ENCODE assay signal across 8 cellular contexts in genomic region chr5:133111299-133111698, GRCh38. TPM values are rescaled to one million over a fixed set of nuclear protein-coding genes. Genes with fewer than 3 reads are reported as not detected.
A peak's percentile ranks its signal among the peaks of the same experiment; 100 is the strongest.
DNase-seq lines count a peak whose midpoint lies in the region; ATAC-seq, FAIRE-seq and TF ChIP-seq lines count a peak whose summit lies in the region.

No MANE protein-coding gene starts in this region.

- no peaks in the 10 kb centered on the region for H3K27me3 ChIP-seq in colonic mucosa
- peaks cover 3 to 31% of the 10 kb centered on the region in 2 experiments; a peak in 4 of 5 replicates for H3K27me3 ChIP-seq in HepG2 (ENCODE audit: control insufficient read depth in 1 of 2, insufficient read depth in 2 of 2, low read length in 2 of 2)

- H3K9me3 ChIP-seq in colonic mucosa (no peaks in the 10 kb centered on the region), HepG2 (ENCODE audit: low read length) (no peaks in the 10 kb centered on the region)

- peak; percentile 90 for TF ChIP-seq RAD21 in HepG2 (CRISPR knock-in tag; IDR thresholded peaks at IDR 0.05)

- no peak overlapping the region for H3K4me3 Mint-ChIP-seq in activated CD4-positive, alpha-beta T cell treated with anti-CD3 and anti-CD28 coated beads, Interleukin-2, amount 10 ng/mL, durations not matched to agents 24 days and 14 days

- CTCF ChIA-PET in HepG2 (lab: Yijun Ruan, JAX; ENCODE audit: low intra/inter-chr PET ratio, low total read pairs): interaction anchor here (1.2 to 2.1 kb wide), 5 partner anchors 136 to 236 kb away, joined by 3 to 28 read pairs (median 8); no protein-coding TSS in a partner anchor

- no peaks in the 10 kb centered on the region for H4K20me1 ChIP-seq in HepG2 (ENCODE audit: insufficient read depth, low read length)

- H3K27ac ChIP-seq in colonic mucosa (no peak overlapping the region), HepG2 (ENCODE audit: extremely low read length, insufficient read depth, low read length) (no peak overlapping the region)

- no TSS peak for BruUV-seq in HepG2 (replicated peaks; lab: Mats Ljungman, UMichigan)

- POLR2A ChIA-PET in HepG2 (lab: Yijun Ruan, JAX): no interaction called here

- H3K36me3 Mint-ChIP-seq in activated CD4-positive, alpha-beta T cell treated with anti-CD3 and anti-CD28 coated beads, Interleukin-2, amount 10 ng/mL, durations not matched to agents 24 days and 14 days (ENCODE audit: low read depth): peaks cover 7% of the 10 kb centered on the region

- no peaks in the 10 kb centered on the region for H3K4me1 ChIP-seq in colonic mucosa
- peaks cover 31% of the 10 kb centered on the region for H3K4me1 ChIP-seq in HepG2 (ENCODE audit: insufficient read depth, low read length)

- H3K9ac ChIP-seq in colonic mucosa (ENCODE audit: low read depth in 2 of 2, low read length in 2 of 2) (no peak overlapping the region), HepG2 (ENCODE audit: insufficient read depth, low read depth, low read length) (no peak overlapping the region)

- H3K36me3 ChIP-seq in colonic mucosa: no peaks in the 10 kb centered on the region
- no peaks in the 10 kb centered on the region for H3K36me3 ChIP-seq in HepG2 (replicated peaks in 1 of 2; ENCODE audit: control insufficient read depth in 1 of 2, insufficient read depth in 2 of 2, low read length in 2 of 2)

- WGBS in HepG2 (ENCODE audit: low lambda C conversion rate): 4% methylated on average over 3 of the region's 9 CpGs

- TF ChIP-seq POLR2A in HepG2 (IDR thresholded peaks at IDR 0.05; ENCODE audit: insufficient read depth in 1 of 2, low read depth in 2 of 2, low read length in 2 of 2): no peak

- peak; percentile 73 for FAIRE-seq in HepG2 (lab: Jason Lieb, UNC)

- ATAC-seq in HG02885 (IDR thresholded peaks at IDR 0.05; ENCODE audit: poor library complexity, unreplicated experiment): peak; percentile 57
- peak; percentile 69 for ATAC-seq in HepG2
- ATAC-seq in HG03469 (IDR thresholded peaks at IDR 0.05; ENCODE audit: unreplicated experiment): no peak

- no peaks in the 10 kb centered on the region for H3K27me3 Mint-ChIP-seq in activated CD4-positive, alpha-beta T cell treated with anti-CD3 and anti-CD28 coated beads, Interleukin-2, amount 10 ng/mL, durations not matched to agents 24 days and 14 days

- H2AFZ ChIP-seq in HepG2 (ENCODE audit: low read length): no peak overlapping the region

- no peak overlapping the region for H3K27ac Mint-ChIP-seq in activated CD4-positive, alpha-beta T cell treated with anti-CD3 and anti-CD28 coated beads, Interleukin-2, amount 10 ng/mL, durations not matched to agents 24 days and 14 days

- H3K4me3 ChIP-seq in colonic mucosa (no peak overlapping the region), HepG2 (replicated peaks in 1 of 3; ENCODE audit: insufficient read depth in 1 of 3, low read depth in 2 of 3, low read length in 3 of 3) (no peak overlapping the region)

- TF ChIP-seq CTCF in colonic mucosa (IDR thresholded peaks at IDR 0.05) (peak; percentile 89), HepG2 (CRISPR knock-in tag; IDR thresholded peaks at IDR 0.05) (peak; percentile 95)

- peaks cover 28% of the 10 kb centered on the region for H3K4me1 Mint-ChIP-seq in activated CD4-positive, alpha-beta T cell treated with anti-CD3 and anti-CD28 coated beads, Interleukin-2, amount 10 ng/mL, durations not matched to agents 24 days and 14 days

- no peaks in the 10 kb centered on the region for H3K9me3 Mint-ChIP-seq in activated CD4-positive, alpha-beta T cell treated with anti-CD3 and anti-CD28 coated beads, Interleukin-2, amount 10 ng/mL, durations not matched to agents 24 days and 14 days

- peak overlapping the region; percentile 32; the same call in 1 of the 2 replicates for H3K4me2 ChIP-seq in HepG2 (ENCODE audit: low read depth, low read length)

- no peak for TF ChIP-seq EP300 in HepG2 (IDR thresholded peaks at IDR 0.05; ENCODE audit: low read depth in 2 of 2, low read length in 2 of 2)
- TF ChIP-seq EP300 in HepG2 (CRISPR knock-in tag; IDR thresholded peaks at IDR 0.05; ENCODE audit: borderline replicate concordance): no peak

- intact Hi-C loops in activated CD4-positive, alpha-beta T cell treated with anti-CD3 and anti-CD28 coated beads, Interleukin-2, amount 10 ng/mL, durations not matched to agents 24 days and 14 days (cut with micrococcal nuclease): loop anchor here (1.0 to 10.0 kb wide), 6 partner anchors 176 to 756 kb away; no protein-coding TSS in a partner anchor
- intact Hi-C loops in colonic mucosa (cut with DNase I): loop anchor here (1.0 to 5.0 kb wide), 2 partner anchors 136 to 176 kb away; no protein-coding TSS in a partner anchor
- intact Hi-C loops in HepG2 (cut with micrococcal nuclease; ENCODE audit: unreplicated experiment): loop anchor here (1.0 to 5.0 kb wide), 3 partner anchors 137 to 351 kb away; no protein-coding TSS in a partner anchor

- no peaks in the 10 kb centered on the region for H3K79me2 ChIP-seq in HepG2 (ENCODE audit: insufficient read depth, low read length)

- in situ Hi-C loops in HepG2 (cut with HindIII; ENCODE audit: extremely low pct_ligation_motif_present, low pct_unique_long_range_greater_than_20kb): loop anchor here (5.0 kb wide), 2 partner anchors 141 to 176 kb away; no protein-coding TSS in a partner anchor

- peak; percentile 71 for DNase-seq in DMS53 treated with DMSO at 0.1 percent for 48 hours (lab: John Stamatoyannopoulos, UW; ENCODE audit: unreplicated experiment)
- DNase-seq in NCI-H526 (lab: John Stamatoyannopoulos, UW): peak; percentile 42 to 69
- peak; percentile 94 for DNase-seq in activated CD4-positive, alpha-beta T cell treated with anti-CD3 and anti-CD28 coated beads, Interleukin-2, amount 10 ng/mL, durations not matched to agents 24 days and 14 days
- DNase-seq in colonic mucosa: peak; percentile 85
- DNase-seq in HepG2 (ENCODE audit: low spot score): peak; percentile 59
- DNase-seq in stimulated activated CD4-positive, alpha-beta T cell treated with anti-CD3 and anti-CD28 coated beads, Interleukin-4, amount 100 ng/mL, for 48 hours (ENCODE audit: low read depth in 2 of 2): peak; percentile 77 to 78

TF ChIP-seq in HepG2, 621 proteins besides CTCF, POLR2A, EP300 and RAD21 (continues in another document):
- TF ChIP-seq HNF4A (CRISPR knock-in tag; IDR thresholded peaks at IDR 0.05) (no peak), ZSCAN5A (CRISPR knock-in tag; IDR thresholded peaks at IDR 0.05; ENCODE audit: borderline replicate concordance) (no peak), BORCS8-MEF2B (CRISPR knock-in tag; IDR thresholded peaks at IDR 0.05) (peak; percentile 40; the same call in 1 of the 2 replicates), ZNF547 (CRISPR knock-in tag; IDR thresholded peaks at IDR 0.05) (0 out of 2 replicates have a peak, but pooled peaks have one; percentile 38), KLF6 (CRISPR knock-in tag; IDR thresholded peaks at IDR 0.05) (no peak), GATAD1 (CRISPR knock-in tag; IDR thresholded peaks at IDR 0.05) (0 out of 2 replicates have a peak, but pooled peaks have one; percentile 36), ATRX (CRISPR knock-in tag; IDR thresholded peaks at IDR 0.05; ENCODE audit: borderline replicate concordance) (no peak), SALL1 (CRISPR knock-in tag; IDR thresholded peaks at IDR 0.05) (peak; percentile 45), NR2F2 (IDR thresholded peaks at IDR 0.05; ENCODE audit: borderline replicate concordance, low read depth) (no peak), STAG1 (CRISPR knock-in tag; IDR thresholded peaks at IDR 0.05) (peak; percentile 97), GLI4 (CRISPR knock-in tag; IDR thresholded peaks at IDR 0.05; ENCODE audit: borderline replicate concordance) (no peak), THAP11 (CRISPR knock-in tag; IDR thresholded peaks at IDR 0.05) (0 out of 2 replicates have a peak, but pooled peaks have one; percentile 12), XRCC5 (optimal IDR thresholded peaks at IDR 0.05; ENCODE audit: low read length) (peak; percentile 68)

RNA-seq across cellular contexts. Expression of gene HSPA4, which starts 59.5 kb away (rescaled TPM):
- total RNA-seq in activated CD4-positive, alpha-beta T cell treated with anti-CD3 and anti-CD28 coated beads, Interleukin-2, amount 10 ng/mL, durations not matched to agents 24 days and 14 days: 267 and 270 TPM in 2 replicates
- 100 to 1,000 TPM in 1 of 2 donors, 10 to 100 TPM in 1; 91.2 to 132 TPM for total RNA-seq in colonic mucosa
- 231 and 359 TPM in 2 replicates for total RNA-seq in HepG2 (2016; rRNA removed; fragmentation: Illumina TruSeq; extraction: Trizol)
- total RNA-seq in HepG2 (2016; cell fraction: cytosol; rRNA removed; fragmentation: Illumina TruSeq; extraction: Trizol; ENCODE audit: low read depth): 16.8 and 19.8 TPM in 2 replicates
- total RNA-seq in HepG2 (2016; cell fraction: insoluble cytoplasmic fraction; rRNA removed; fragmentation: Illumina TruSeq; extraction: Trizol): 234 and 349 TPM in 2 replicates
- 31.3 and 31.7 TPM in 2 replicates for total RNA-seq in HepG2 (2016; cell fraction: membrane; rRNA removed; fragmentation: Illumina TruSeq; extraction: Trizol)
- 93.9 and 106 TPM in 2 replicates for total RNA-seq in HepG2 (2016; cell fraction: nucleus; rRNA removed; fragmentation: Illumina TruSeq; extraction: Trizol)
- 21.7 and 36.6 TPM in 2 replicates for polyA plus RNA-seq in HepG2 (2011; rRNA removed)
- polyA plus RNA-seq in HepG2 (2011; cell fraction: cytosol; rRNA removed): 10.5 and 18.6 TPM in 2 replicates
- polyA plus RNA-seq in HepG2 (2011; cell fraction: nucleus; rRNA removed): 6.5 and 10.0 TPM in 2 replicates
- 115 and 141 TPM in 2 replicates for polyA plus RNA-seq in HepG2 (2012)
- 9.3 and 9.9 TPM in 2 replicates for polyA plus RNA-seq in HepG2 (2016; cell fraction: cytosol; fragmentation: Illumina TruSeq; extraction: Trizol; ENCODE audit: low read depth)
- 317 and 331 TPM in 2 replicates for polyA plus RNA-seq in HepG2 (2016; cell fraction: insoluble cytoplasmic fraction; fragmentation: Illumina TruSeq; extraction: Trizol; ENCODE audit: low read depth)
- 25.5 and 28.6 TPM in 2 replicates for polyA plus RNA-seq in HepG2 (2016; cell fraction: membrane; fragmentation: Illumina TruSeq; extraction: Trizol; ENCODE audit: low read depth)
- polyA plus RNA-seq in HepG2 (2016; cell fraction: nucleus; fragmentation: Illumina TruSeq; extraction: Trizol; ENCODE audit: insufficient read depth, low read depth): 160 and 171 TPM in 2 replicates
- polyA minus RNA-seq in HepG2 (2011; rRNA and poly(A)+ RNA removed; ENCODE audit: low replicate concordance): 16.3 and 24.3 TPM in 2 replicates
- 45.8 and 50.3 TPM in 2 replicates for polyA minus RNA-seq in HepG2 (2011; cell fraction: cytosol; rRNA and poly(A)+ RNA removed)
- polyA minus RNA-seq in HepG2 (2011; cell fraction: nucleus; rRNA and poly(A)+ RNA removed): 27.4 and 38.4 TPM in 2 replicates
